Comparison of ENCODE assay signal across 9 cellular contexts in the genomic region with DNA sequence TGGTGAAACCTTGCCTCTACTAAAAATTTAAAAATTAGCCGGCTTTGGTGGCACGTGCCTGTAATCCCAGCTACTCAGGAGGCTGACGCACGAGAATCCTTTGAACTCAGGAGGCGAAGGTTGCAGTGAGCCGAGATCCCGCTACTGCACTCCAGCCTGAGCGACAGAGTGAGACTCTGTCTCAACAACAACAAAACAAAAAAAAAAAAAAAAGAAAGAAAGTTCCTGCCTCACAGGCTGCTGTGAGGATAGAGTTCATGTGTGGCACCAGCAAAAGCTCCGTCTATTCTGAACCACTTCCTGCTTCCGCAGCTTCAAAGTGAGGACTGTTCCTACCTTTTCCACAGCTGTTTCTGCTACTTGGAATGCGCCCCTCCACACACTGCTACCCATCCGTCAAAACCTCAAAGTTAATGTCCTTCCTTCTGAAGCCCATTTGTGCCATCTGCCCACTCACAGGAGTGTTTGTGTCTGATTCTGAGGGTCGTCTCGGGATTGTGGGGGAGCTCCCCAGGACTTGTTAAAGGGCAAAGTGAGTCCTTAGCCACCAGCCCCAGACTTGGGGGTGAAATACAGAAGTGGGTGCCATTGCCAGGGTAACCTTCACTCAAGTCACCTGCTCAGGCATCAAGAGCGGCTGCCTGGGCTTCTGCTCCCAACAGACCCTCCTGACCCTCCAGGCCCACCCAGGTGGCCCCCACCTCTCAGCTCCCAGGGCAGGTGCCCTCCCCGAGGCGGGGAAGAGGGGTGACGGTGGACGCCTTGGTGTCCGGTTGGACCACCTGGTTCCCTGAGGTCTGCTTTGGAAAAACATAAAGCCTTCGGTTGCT. TPM values are rescaled to one million over a fixed set of nuclear protein-coding genes. Genes with fewer than 3 reads are reported as not detected.
A peak's percentile ranks its signal among the peaks of the same experiment; 100 is the strongest.
DNase-seq lines count a peak whose midpoint lies in the region; ATAC-seq, FAIRE-seq and TF ChIP-seq lines count a peak whose summit lies in the region.
"Had no signal": no experiment of that assay in that cellular context is flagged by ENCODE, and none has a peak within 500 bp of the region (broad histone marks: within the 10 kb centered on the region; RNA-seq: fewer than 3 reads in every experiment).

No MANE protein-coding gene starts in this region.

- peak overlapping the region; percentile 8 for H3K4me3 ChIP-seq in HL-60 (replicated peaks; ENCODE audit: insufficient read depth, low read length)
- H3K4me3 ChIP-seq in dorsolateral prefrontal cortex: peak overlapping the region in 3 of 59 donors; percentile 1 to 18 (median 3)
- H3K4me3 ChIP-seq in small intestine (ENCODE audit: low read depth in 1 of 2, low read length in 2 of 2): no peak overlapping the region
- no peak overlapping the region for H3K4me3 ChIP-seq in testis

- H3K36me3 ChIP-seq in small intestine (ENCODE audit: control insufficient read depth in 2 of 2, insufficient read depth in 2 of 2, low read length in 2 of 2) (no peaks in the 10 kb centered on the region), testis (ENCODE audit: low read depth, missing control alignments) (no peaks in the 10 kb centered on the region)

- DNase-seq in HL-60 (ENCODE audit: low read depth in 1 of 2, low spot score in 1 of 2): peak in 1 of 2 experiments; percentile 51
- peak in 4 of 5 donors; percentile 42 to 65 (median 46) for DNase-seq in T-helper 1 cell
- no peak for DNase-seq in dorsolateral prefrontal cortex
- DNase-seq in small intestine: peak; percentile 67
- DNase-seq in testis: no peak
- no peak for DNase-seq in NCI-H446 treated with DMSO at 0.1 percent for 48 hours (lab: John Stamatoyannopoulos, UW)

- intact Hi-C loops in dorsolateral prefrontal cortex (cut with DNase I): no loop called here
- intact Hi-C loops in testis (cut with DNase I; ENCODE audit: low total_unique reads): loop anchor here (10.0 kb wide), 1 partner anchor 60 kb away; no protein-coding TSS in a partner anchor

- FAIRE-seq in small intestine (lab: Jason Lieb, UNC): no peak
- FAIRE-seq: frontal cortex had no signal

- TF ChIP-seq CTCF in HL-60 (IDR thresholded peaks at IDR 0.05; ENCODE audit: insufficient read depth, low read length): no peak
- TF ChIP-seq CTCF in dorsolateral prefrontal cortex (IDR thresholded peaks at IDR 0.05 in 54 of 56, conservative IDR thresholded peaks at IDR 0.05 in 2 of 56; ENCODE audit: low read depth in 1 of 56, partially characterized antibody in 56 of 56): no peak
- no peak for TF ChIP-seq CTCF in testis (IDR thresholded peaks at IDR 0.05)

- H3K27ac ChIP-seq in HL-60 (replicated peaks) (peak overlapping the region; percentile 38), dorsolateral prefrontal cortex (peak overlapping the region in 47 of 59 donors; percentile 2 to 88 (median 43)), small intestine (ENCODE audit: low read depth in 1 of 2, low read length in 1 of 2) (peak overlapping the region; percentile 50 to 83), testis (no peak overlapping the region)

- H3K9me3 ChIP-seq in small intestine (ENCODE audit: control insufficient read depth, low read depth) (no peaks in the 10 kb centered on the region), testis (no peaks in the 10 kb centered on the region)

- peaks cover 2 to 3% of the 10 kb centered on the region in 2 donors for H3K4me1 ChIP-seq in small intestine (ENCODE audit: control insufficient read depth in 2 of 2, insufficient read depth in 1 of 2, low read depth in 1 of 2, low read length in 1 of 2)
- H3K4me1 ChIP-seq in testis: peaks cover 16% of the 10 kb centered on the region

- ATAC-seq in GM19324 (IDR thresholded peaks at IDR 0.05; ENCODE audit: low FRiP score, unreplicated experiment) (no peak), GM21447 (IDR thresholded peaks at IDR 0.05; ENCODE audit: unreplicated experiment) (no peak)

- 40 to 50% (median 47%) methylated on average over 21 of the region's 21 CpGs for whole genome bisulfite sequencing in small intestine, 3 donors
- 83% methylated on average over 21 of the region's 21 CpGs for WGBS in testis, 2 donors

- H3K27me3 ChIP-seq in HL-60 (ENCODE audit: insufficient read depth, poor library complexity, severe bottlenecking) (no peaks in the 10 kb centered on the region), dorsolateral prefrontal cortex (no peaks in the 10 kb centered on the region), small intestine (ENCODE audit: control insufficient read depth in 2 of 2, insufficient read depth in 2 of 2, low read length in 2 of 2) (no peaks in the 10 kb centered on the region), testis (no peaks in the 10 kb centered on the region)

- TF ChIP-seq POLR2A in testis (IDR thresholded peaks at IDR 0.05): no peak

RNA-seq across cellular contexts. Expression of a gene that starts 2.9 kb away (rescaled TPM):
- total RNA-seq in dorsolateral prefrontal cortex (100 to 1,000 TPM in 14 of 120 experiments, 10 to 100 TPM in 106; 54.9 to 119 (median 77.6) TPM), testis (10 to 100 TPM; 83.9 to 95.1 TPM)
- polyA plus RNA-seq in small intestine (10 to 100 TPM; 10.3 to 52.4 (median 11.6) TPM), testis (ENCODE audit: insufficient read depth, low read depth, low replicate concordance) (32.8 TPM)

RNA-seq across cellular contexts. Expression of a gene that starts 15.5 kb away (rescaled TPM):
- 10 to 100 TPM in 3 of 120 experiments, 1 to 10 TPM in 117; 1.0 to 11.2 (median 4.6) TPM for total RNA-seq in dorsolateral prefrontal cortex
- 1 to 10 TPM in 1 of 3 donors, under 1 TPM in 1, not detected in 1; 0.73 to 1.3 TPM for polyA plus RNA-seq in small intestine
- total RNA-seq in testis: 10 to 100 TPM; 35.8 to 55.9 TPM
- polyA plus RNA-seq in testis (ENCODE audit: insufficient read depth, low read depth, low replicate concordance): 68.2 TPM

RNA-seq across cellular contexts. Expression of a gene that starts 18.3 kb away (rescaled TPM):
- 10 to 100 TPM; 10.1 to 58.3 (median 26.2) TPM for total RNA-seq in dorsolateral prefrontal cortex
- 10 to 100 TPM; 70.4 to 82.1 (median 74.5) TPM for polyA plus RNA-seq in small intestine
- total RNA-seq in testis: 100 to 1,000 TPM; 108 to 129 TPM
- 66.2 TPM for polyA plus RNA-seq in testis (ENCODE audit: insufficient read depth, low read depth, low replicate concordance)

RNA-seq across cellular contexts. Expression of a gene that starts 30.8 kb away (rescaled TPM):
- total RNA-seq in dorsolateral prefrontal cortex (1 to 10 TPM in 27 of 120 experiments, under 1 TPM in 93; 0.13 to 1.7 (median 0.63) TPM), testis (under 1 TPM; 0.50 to 0.87 TPM)
- polyA plus RNA-seq in small intestine (1 to 10 TPM in 1 of 3 donors, under 1 TPM in 1, not detected in 1; 0.54 to 1.1 TPM), testis (ENCODE audit: insufficient read depth, low read depth, low replicate concordance) (1.5 TPM)

RNA-seq across cellular contexts. Expression of a gene that starts 48.4 kb away (rescaled TPM):
- 10 to 100 TPM; 46.4 to 99.1 (median 71.7) TPM for total RNA-seq in dorsolateral prefrontal cortex
- 10 to 100 TPM; 29.5 to 33.1 (median 32.1) TPM for polyA plus RNA-seq in small intestine
- 10 to 100 TPM; 91.2 to 95.1 TPM for total RNA-seq in testis
- polyA plus RNA-seq in testis (ENCODE audit: insufficient read depth, low read depth, low replicate concordance): 123 TPM

Comparison
In these comparisons a context has a peak if more than half of its experiments do, and no peak if none do; other contexts are left out.
1. DNase-seq: peak in T-helper 1 cell (4 of 5) and small intestine (single experiment); none in dorsolateral prefrontal cortex (0 of 10), testis (single experiment) and NCI-H446 treated with DMSO at 0.1 percent for 48 hours (single experiment).
2. H3K27ac ChIP-seq: peak in HL-60 (single experiment), dorsolateral prefrontal cortex (47 of 59) and small intestine (2 of 2); none in testis (0 of 2).